ENCODE assay signal across 8 cellular contexts in genomic region chr22:22297790-22298653, GRCh38. TPM values are rescaled to one million over a fixed set of nuclear protein-coding genes. Genes with fewer than 3 reads are reported as not detected.
A peak's percentile ranks its signal among the peaks of the same experiment; 100 is the strongest.
DNase-seq lines count a peak whose midpoint lies in the region; TF ChIP-seq lines count a peak whose summit lies in the region.
"Not testable (repeated sequence)": the region's sequence is repeated elsewhere in the genome, so short reads cannot be mapped to it uniquely, and the experiment has no call there.

No MANE protein-coding gene starts in this region.

- H3K9me3 ChIP-seq in neutrophil = not testable (repeated sequence)

- intact Hi-C loops in head of caudate nucleus (cut with DNase I) = not testable (repeated sequence)

- peak overlapping the region; percentile 85 for H3K4me3 Mint-ChIP-seq in activated naive CD8-positive, alpha-beta T cell treated with anti-CD3 and anti-CD28 coated beads for 36 hours

- H3K4me1 ChIP-seq in neutrophil (ENCODE audit: control insufficient read depth in 1 of 2, insufficient read depth in 1 of 2, low read depth in 1 of 2, low read length in 1 of 2) = not testable (repeated sequence)

- H3K4me1 Mint-ChIP-seq in activated naive CD8-positive, alpha-beta T cell treated with anti-CD3 and anti-CD28 coated beads for 36 hours = peaks cover 32% of the 10 kb centered on the region

- not testable (repeated sequence) for H3K36me3 ChIP-seq in neutrophil

- not testable (repeated sequence) for H3K27me3 Mint-ChIP-seq in activated naive CD8-positive, alpha-beta T cell treated with anti-CD3 and anti-CD28 coated beads for 36 hours

- peak overlapping the region; percentile 66 for H3K27ac ChIP-seq in neutrophil

- TF ChIP-seq CTCF in neutrophil (IDR thresholded peaks at IDR 0.05) = not testable (repeated sequence)

- not testable (repeated sequence) for H3K27me3 ChIP-seq in neutrophil

- H3K27ac Mint-ChIP-seq in activated naive CD8-positive, alpha-beta T cell treated with anti-CD3 and anti-CD28 coated beads for 36 hours = peak overlapping the region; percentile 77

- H3K36me3 Mint-ChIP-seq in activated naive CD8-positive, alpha-beta T cell treated with anti-CD3 and anti-CD28 coated beads for 36 hours = not testable (repeated sequence)

- DNase-seq in DMS79 treated with DMSO at 0.1 percent for 48 hours (lab: John Stamatoyannopoulos, UW) (peak; percentile 17), HCEC 1CT (peak; percentile 64), NCI-H1048 (lab: John Stamatoyannopoulos, UW) (peak; percentile 5), T-helper 1 cell (peak; percentile 54 to 83 (median 64)), head of caudate nucleus (peak in 41 of 42 donors; percentile 35 to 84 (median 66))
- DNase-seq in activated naive CD8-positive, alpha-beta T cell treated with anti-CD3 and anti-CD28 coated beads for 36 hours = peak; percentile 87
- DNase-seq in stimulated activated naive CD4-positive, alpha-beta T cell treated with Interleukin-2 at 50 U/mL for 16 hours (lab: John Stamatoyannopoulos, UW) = peak; percentile 65

- H3K9me3 Mint-ChIP-seq in activated naive CD8-positive, alpha-beta T cell treated with anti-CD3 and anti-CD28 coated beads for 36 hours = not testable (repeated sequence)

- peak overlapping the region; percentile 65 to 69 for H3K4me3 ChIP-seq in neutrophil (ENCODE audit: low read depth in 1 of 2, low read length in 1 of 2)

RNA-seq across cellular contexts. Expression of gene VPREB1, which starts 53.4 kb away (rescaled TPM):
- not detected for total RNA-seq in activated naive CD8-positive, alpha-beta T cell treated with anti-CD3 and anti-CD28 coated beads for 36 hours

Comparison
In these comparisons a context has a peak if more than half of its experiments do, and no peak if none do; other contexts are left out.
1. Peak in every context shown above with its lines: DNase-seq, H3K4me3 ChIP-seq and H3K27ac ChIP-seq.
2. DNase-seq: peak in every context shown above with its lines; median percentile 87 in activated naive CD8-positive, alpha-beta T cell treated with anti-CD3 and anti-CD28 coated beads for 36 hours; 66 in head of caudate nucleus; 65 in stimulated activated naive CD4-positive, alpha-beta T cell treated with Interleukin-2 at 50 U/mL for 16 hours; 64 in HCEC 1CT; 64 in T-helper 1 cell; 17 in DMS79 treated with DMSO at 0.1 percent for 48 hours; 5 in NCI-H1048.